Comparison of ENCODE assay signal across 8 cellular contexts in genomic region chr1:67308136-67308535, GRCh38. TPM values are rescaled to one million over a fixed set of nuclear protein-coding genes. Genes with fewer than 3 reads are reported as not detected.
A peak's percentile ranks its signal among the peaks of the same experiment; 100 is the strongest.
DNase-seq lines count a peak whose midpoint lies in the region; ATAC-seq and TF ChIP-seq lines count a peak whose summit lies in the region.

No MANE protein-coding gene starts in this region.

- H3K36me3 Mint-ChIP-seq in activated CD4-positive, alpha-beta memory T cell treated with anti-CD3 and anti-CD28 coated beads, Interleukin-2, amount 10 ng/mL, durations not matched to agents 7 days and 5 days (ENCODE audit: low read depth): peaks cover 38% of the 10 kb centered on the region

- peak overlapping the region; percentile 94 for H3K27ac Mint-ChIP-seq in activated CD4-positive, alpha-beta memory T cell treated with anti-CD3 and anti-CD28 coated beads, Interleukin-2, amount 10 ng/mL, durations not matched to agents 7 days and 5 days

- H3K27ac ChIP-seq in thoracic aorta: no peak overlapping the region

- H3K9me3 ChIP-seq in thoracic aorta: no peaks in the 10 kb centered on the region

- peak; percentile 26 for DNase-seq in activated naive CD4-positive, alpha-beta T cell treated with Interleukin-2 at 50 U/mL for 16 hours
- no peak for DNase-seq in activated naive CD4-positive, alpha-beta T cell (lab: John Stamatoyannopoulos, UW)
- peak; percentile 39 for DNase-seq in activated CD4-positive, alpha-beta memory T cell treated with anti-CD3 and anti-CD28 coated beads, Interleukin-2, amount 10 ng/mL, durations not matched to agents 7 days and 5 days
- DNase-seq in iPS-NIHi7 (ENCODE audit: extremely low spot score): peak; percentile 46
- no peak for DNase-seq in thoracic aorta (ENCODE audit: low spot score)
- DNase-seq in NCI-H2196 treated with DMSO at 0.1 percent for 48 hours (lab: John Stamatoyannopoulos, UW; ENCODE audit: unreplicated experiment): no peak
- DNase-seq in GOT3 (lab: John Stamatoyannopoulos, UW): no peak
- DNase-seq in HuH-7.5 (ENCODE audit: low spot score): no peak

- peak overlapping the region; percentile 67 for H3K4me3 ChIP-seq in thoracic aorta

- no peaks in the 10 kb centered on the region for H3K27me3 Mint-ChIP-seq in activated CD4-positive, alpha-beta memory T cell treated with anti-CD3 and anti-CD28 coated beads, Interleukin-2, amount 10 ng/mL, durations not matched to agents 7 days and 5 days

- no peak for ATAC-seq in thoracic aorta (ENCODE audit: insufficient number of reproducible peaks, low FRiP score, low read depth)

- peak overlapping the region; percentile 97 for H3K4me3 Mint-ChIP-seq in activated CD4-positive, alpha-beta memory T cell treated with anti-CD3 and anti-CD28 coated beads, Interleukin-2, amount 10 ng/mL, durations not matched to agents 7 days and 5 days

- H3K9me3 Mint-ChIP-seq in activated CD4-positive, alpha-beta memory T cell treated with anti-CD3 and anti-CD28 coated beads, Interleukin-2, amount 10 ng/mL, durations not matched to agents 7 days and 5 days: no peaks in the 10 kb centered on the region

- no peak for TF ChIP-seq CTCF in thoracic aorta (IDR thresholded peaks at IDR 0.05)

- H3K4me1 ChIP-seq in thoracic aorta (ENCODE audit: control insufficient read depth in 1 of 2, low read depth in 2 of 2): no peaks in the 10 kb centered on the region

- CTCF ChIA-PET in activated CD4-positive, alpha-beta memory T cell treated with anti-CD3 and anti-CD28 coated beads, Interleukin-2, amount 10 ng/mL, durations not matched to agents 7 days and 5 days (lab: Charles Lee): no interaction called here

- POLR2A ChIA-PET in activated CD4-positive, alpha-beta memory T cell treated with anti-CD3 and anti-CD28 coated beads, Interleukin-2, amount 10 ng/mL, durations not matched to agents 7 days and 5 days (lab: Charles Lee): interaction anchor here (1.0 to 9.3 kb wide), 9 partner anchors 8 to 378 kb away, joined by 3 to 114 read pairs (median 8); partner anchors contain the start of gene SERBP1

- H3K36me3 ChIP-seq in thoracic aorta: no peaks in the 10 kb centered on the region

- no peaks in the 10 kb centered on the region for H3K27me3 ChIP-seq in thoracic aorta (replicated peaks; ENCODE audit: insufficient read depth)

- peaks cover 72% of the 10 kb centered on the region for H3K4me1 Mint-ChIP-seq in activated CD4-positive, alpha-beta memory T cell treated with anti-CD3 and anti-CD28 coated beads, Interleukin-2, amount 10 ng/mL, durations not matched to agents 7 days and 5 days

RNA-seq across cellular contexts. Expression of gene IL12RB2, which starts 0.5 kb away (rescaled TPM):
- 10 to 100 TPM; 75.5 to 76.0 TPM for total RNA-seq in activated CD4-positive, alpha-beta memory T cell treated with anti-CD3 and anti-CD28 coated beads, Interleukin-2, amount 10 ng/mL, durations not matched to agents 7 days and 5 days
- total RNA-seq in thoracic aorta: 1 to 10 TPM; 3.1 to 3.5 TPM

Comparison
In these comparisons a context has a peak if more than half of its experiments do, and no peak if none do; other contexts are left out.
1. DNase-seq: peak in activated naive CD4-positive, alpha-beta T cell treated with Interleukin-2 at 50 U/mL for 16 hours (single experiment), activated CD4-positive, alpha-beta memory T cell treated with anti-CD3 and anti-CD28 coated beads, Interleukin-2, amount 10 ng/mL, durations not matched to agents 7 days and 5 days (single experiment) and iPS-NIHi7 (single experiment); none in activated naive CD4-positive, alpha-beta T cell (0 of 4), thoracic aorta (single experiment), NCI-H2196 treated with DMSO at 0.1 percent for 48 hours (single experiment), GOT3 (single experiment) and HuH-7.5 (single experiment).
2. RNA of gene IL12RB2, which starts 0.5 kb away (total RNA-seq): 75.5 to 76.0 TPM in activated CD4-positive, alpha-beta memory T cell treated with anti-CD3 and anti-CD28 coated beads, Interleukin-2, amount 10 ng/mL, durations not matched to agents 7 days and 5 days; 3.1 to 3.5 TPM in thoracic aorta; every median in the first group is over 10 times any median in the second.